In the genomic region with DNA sequence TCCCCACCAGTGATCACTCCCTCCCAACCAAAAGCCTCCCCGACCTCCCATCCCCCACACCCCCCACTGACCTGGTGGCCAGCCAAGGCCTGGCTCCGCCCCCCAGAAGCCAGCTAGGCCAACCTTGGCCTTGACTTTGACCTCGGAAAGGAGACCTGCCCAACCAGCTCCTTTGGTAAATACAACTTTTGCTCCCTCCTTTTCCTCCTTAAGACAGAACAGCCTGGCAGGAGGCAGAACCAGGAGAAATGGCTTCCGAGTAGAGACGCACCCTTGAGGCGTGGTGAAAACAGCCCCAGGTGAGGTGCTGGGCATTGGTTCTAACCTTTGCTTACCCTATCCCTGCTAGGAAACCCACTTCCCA, we compare ENCODE assay signal across 1 cellular context.
TF ChIP-seq lines count a peak whose summit lies in the region.

No MANE protein-coding gene starts in this region.

TF ChIP-seq in HepG2, 621 proteins besides CTCF, POLR2A, EP300 and RAD21 (continued from another document):
- TF ChIP-seq, protein P1, sequence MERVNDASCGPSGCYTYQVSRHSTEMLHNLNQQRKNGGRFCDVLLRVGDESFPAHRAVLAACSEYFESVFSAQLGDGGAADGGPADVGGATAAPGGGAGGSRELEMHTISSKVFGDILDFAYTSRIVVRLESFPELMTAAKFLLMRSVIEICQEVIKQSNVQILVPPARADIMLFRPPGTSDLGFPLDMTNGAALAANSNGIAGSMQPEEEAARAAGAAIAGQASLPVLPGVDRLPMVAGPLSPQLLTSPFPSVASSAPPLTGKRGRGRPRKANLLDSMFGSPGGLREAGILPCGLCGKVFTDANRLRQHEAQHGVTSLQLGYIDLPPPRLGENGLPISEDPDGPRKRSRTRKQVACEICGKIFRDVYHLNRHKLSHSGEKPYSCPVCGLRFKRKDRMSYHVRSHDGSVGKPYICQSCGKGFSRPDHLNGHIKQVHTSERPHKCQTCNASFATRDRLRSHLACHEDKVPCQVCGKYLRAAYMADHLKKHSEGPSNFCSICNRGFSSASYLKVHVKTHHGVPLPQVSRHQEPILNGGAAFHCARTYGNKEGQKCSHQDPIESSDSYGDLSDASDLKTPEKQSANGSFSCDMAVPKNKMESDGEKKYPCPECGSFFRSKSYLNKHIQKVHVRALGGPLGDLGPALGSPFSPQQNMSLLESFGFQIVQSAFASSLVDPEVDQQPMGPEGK (CRISPR knock-in tag; IDR thresholded peaks at IDR 0.05) = 0 out of 2 replicates have a peak, but pooled peaks have one; percentile 22
- no peak for TF ChIP-seq ZNF883 (CRISPR knock-in tag; IDR thresholded peaks at IDR 0.05; ENCODE audit: not compliant biosample characterization)
- no peak for TF ChIP-seq MED1 (CRISPR knock-in tag; IDR thresholded peaks at IDR 0.05)
- TF ChIP-seq, protein P2, sequence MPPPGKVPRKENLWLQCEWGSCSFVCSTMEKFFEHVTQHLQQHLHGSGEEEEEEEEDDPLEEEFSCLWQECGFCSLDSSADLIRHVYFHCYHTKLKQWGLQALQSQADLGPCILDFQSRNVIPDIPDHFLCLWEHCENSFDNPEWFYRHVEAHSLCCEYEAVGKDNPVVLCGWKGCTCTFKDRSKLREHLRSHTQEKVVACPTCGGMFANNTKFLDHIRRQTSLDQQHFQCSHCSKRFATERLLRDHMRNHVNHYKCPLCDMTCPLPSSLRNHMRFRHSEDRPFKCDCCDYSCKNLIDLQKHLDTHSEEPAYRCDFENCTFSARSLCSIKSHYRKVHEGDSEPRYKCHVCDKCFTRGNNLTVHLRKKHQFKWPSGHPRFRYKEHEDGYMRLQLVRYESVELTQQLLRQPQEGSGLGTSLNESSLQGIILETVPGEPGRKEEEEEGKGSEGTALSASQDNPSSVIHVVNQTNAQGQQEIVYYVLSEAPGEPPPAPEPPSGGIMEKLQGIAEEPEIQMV (CRISPR knock-in tag; IDR thresholded peaks at IDR 0.05; ENCODE audit: low read depth) = no peak
- TF ChIP-seq HOXA3 (CRISPR knock-in tag; IDR thresholded peaks at IDR 0.05) = no peak
- TF ChIP-seq ZNF547 (CRISPR knock-in tag; IDR thresholded peaks at IDR 0.05) = no peak
- peak; percentile 66; the same call in 1 of the 2 replicates for TF ChIP-seq NCOR1 (IDR thresholded peaks at IDR 0.05; ENCODE audit: borderline replicate concordance, low read length)
- no peak for TF ChIP-seq SCMH1 (CRISPR knock-in tag; IDR thresholded peaks at IDR 0.05; ENCODE audit: borderline replicate concordance)
- TF ChIP-seq NR2F6 (IDR thresholded peaks at IDR 0.05) = peak; percentile 45; the same call in 1 of the 2 replicates
- TF ChIP-seq NR2F6 (CRISPR knock-in tag; IDR thresholded peaks at IDR 0.05) = no peak
- TF ChIP-seq, protein P3, sequence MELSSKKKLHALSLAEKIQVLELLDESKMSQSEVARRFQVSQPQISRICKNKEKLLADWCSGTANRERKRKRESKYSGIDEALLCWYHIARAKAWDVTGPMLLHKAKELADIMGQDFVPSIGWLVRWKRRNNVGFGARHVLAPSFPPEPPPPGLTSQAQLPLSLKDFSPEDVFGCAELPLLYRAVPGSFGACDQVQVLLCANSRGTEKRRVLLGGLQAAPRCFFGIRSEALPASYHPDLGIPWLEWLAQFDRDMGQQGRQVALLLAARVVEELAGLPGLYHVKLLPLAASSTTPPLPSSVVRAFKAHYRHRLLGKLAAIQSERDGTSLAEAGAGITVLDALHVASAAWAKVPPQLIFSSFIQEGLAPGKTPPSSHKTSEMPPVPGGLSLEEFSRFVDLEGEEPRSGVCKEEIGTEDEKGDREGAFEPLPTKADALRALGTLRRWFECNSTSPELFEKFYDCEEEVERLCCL (CRISPR knock-in tag; IDR thresholded peaks at IDR 0.05; ENCODE audit: borderline replicate concordance) = no peak
- no peak for TF ChIP-seq ARNT (IDR thresholded peaks at IDR 0.05)
- TF ChIP-seq, protein P4, sequence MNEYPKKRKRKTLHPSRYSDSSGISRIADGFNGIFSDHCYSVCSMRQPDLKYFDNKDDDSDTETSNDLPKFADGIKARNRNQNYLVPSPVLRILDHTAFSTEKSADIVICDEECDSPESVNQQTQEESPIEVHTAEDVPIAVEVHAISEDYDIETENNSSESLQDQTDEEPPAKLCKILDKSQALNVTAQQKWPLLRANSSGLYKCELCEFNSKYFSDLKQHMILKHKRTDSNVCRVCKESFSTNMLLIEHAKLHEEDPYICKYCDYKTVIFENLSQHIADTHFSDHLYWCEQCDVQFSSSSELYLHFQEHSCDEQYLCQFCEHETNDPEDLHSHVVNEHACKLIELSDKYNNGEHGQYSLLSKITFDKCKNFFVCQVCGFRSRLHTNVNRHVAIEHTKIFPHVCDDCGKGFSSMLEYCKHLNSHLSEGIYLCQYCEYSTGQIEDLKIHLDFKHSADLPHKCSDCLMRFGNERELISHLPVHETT (CRISPR knock-in tag; conservative IDR thresholded peaks at IDR 0.05) = no peak
- TF ChIP-seq SUZ12 (IDR thresholded peaks at IDR 0.05; ENCODE audit: low read depth, low read length) = no peak
TF ChIP-seq in HepG2: peak in this region for 8.
